In the genomic region with DNA sequence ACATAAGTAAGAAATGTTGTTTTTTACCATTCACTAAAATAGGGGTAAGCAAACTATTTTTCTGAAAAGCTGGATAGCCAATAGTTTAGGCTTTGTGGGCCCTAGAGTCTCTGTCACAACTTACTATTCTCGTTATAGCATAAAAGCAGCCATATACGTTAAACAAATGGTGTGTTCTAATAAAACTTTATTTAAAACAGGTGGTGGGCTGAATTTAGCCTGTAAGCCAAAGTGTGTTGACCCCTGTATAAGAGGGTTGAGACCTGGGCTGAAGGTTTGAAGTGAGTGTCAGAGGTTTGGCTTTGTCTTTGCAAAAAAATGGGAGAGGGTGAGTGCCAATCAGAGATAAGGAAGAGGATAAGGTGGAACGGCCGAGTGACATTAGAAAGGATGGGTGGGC, we compare ENCODE assay signal across 20 cellular contexts.
"Had no signal": no experiment of that assay in that cellular context is flagged by ENCODE, and none has a peak within 500 bp of the region (broad histone marks: within the 10 kb centered on the region; RNA-seq: fewer than 3 reads in every experiment).

No MANE protein-coding gene starts in this region.

- H3K27me3 ChIP-seq: breast epithelium, colonic mucosa, suprapubic skin, transverse colon, uterus had no signal

- H3K9me3 Mint-ChIP-seq: activated naive CD8-positive, alpha-beta T cell treated with anti-CD3 and anti-CD28 coated beads for 36 hours; central memory CD8-positive, alpha-beta T cell; effector memory CD8-positive, alpha-beta T cell; natural killer cell treated with Interleukin-12 subunit alpha and Interleukin-12 subunit beta and Interleukin-15 and Interleukin-18, amount 100 ng/mL, for 72 hours; stimulated activated naive CD8-positive, alpha-beta T cell treated with anti-CD3 and anti-CD28 coated beads, Interleukin-15, amount 100 ng/mL, for 72 hours; T-cell; T-helper 2 cell treated with Interferon-gamma antibody and Interleukin-4, amounts not matched to agents 5 μg/mL and 100 μg/mL, for 36 hours had no signal

- H3K36me3 Mint-ChIP-seq: activated naive CD8-positive, alpha-beta T cell treated with anti-CD3 and anti-CD28 coated beads for 36 hours; natural killer cell treated with Interleukin-12 subunit alpha and Interleukin-12 subunit beta and Interleukin-15 and Interleukin-18, amount 100 ng/mL, for 72 hours; T-cell had no signal

- H3K4me3 ChIP-seq: breast epithelium, colonic mucosa, dorsolateral prefrontal cortex, left ventricle myocardium inferior, suprapubic skin, transverse colon, uterus had no signal

- H3K4me3 Mint-ChIP-seq: activated naive CD8-positive, alpha-beta T cell treated with anti-CD3 and anti-CD28 coated beads for 36 hours; central memory CD8-positive, alpha-beta T cell; effector memory CD8-positive, alpha-beta T cell; natural killer cell treated with Interleukin-12 subunit alpha and Interleukin-12 subunit beta and Interleukin-15 and Interleukin-18, amount 100 ng/mL, for 72 hours; stimulated activated naive CD8-positive, alpha-beta T cell treated with anti-CD3 and anti-CD28 coated beads, Interleukin-15, amount 100 ng/mL, for 72 hours; T-cell; T-helper 2 cell treated with Interferon-gamma antibody and Interleukin-4, amounts not matched to agents 5 μg/mL and 100 μg/mL, for 36 hours had no signal

- H3K4me1 Mint-ChIP-seq: activated naive CD8-positive, alpha-beta T cell treated with anti-CD3 and anti-CD28 coated beads for 36 hours; central memory CD8-positive, alpha-beta T cell; stimulated activated naive CD8-positive, alpha-beta T cell treated with anti-CD3 and anti-CD28 coated beads, Interleukin-15, amount 100 ng/mL, for 72 hours; T-cell had no signal

- ATAC-seq: effector memory CD8-positive, alpha-beta T cell; natural killer cell treated with Interleukin-12 subunit alpha and Interleukin-12 subunit beta and Interleukin-15 and Interleukin-18, amount 100 ng/mL, for 72 hours; stimulated activated naive CD8-positive, alpha-beta T cell treated with anti-CD3 and anti-CD28 coated beads, Interleukin-15, amount 100 ng/mL, for 72 hours; T-cell had no signal

- H3K4me1 ChIP-seq: breast epithelium, colonic mucosa, left ventricle myocardium inferior, suprapubic skin, uterus had no signal

- H3K27ac ChIP-seq: breast epithelium, colonic mucosa, left ventricle myocardium inferior, suprapubic skin, transverse colon, uterus had no signal

- H3K9me3 ChIP-seq: breast epithelium, colonic mucosa, left ventricle myocardium inferior, suprapubic skin, transverse colon, uterus had no signal

- DNase-seq: activated CD4-positive, alpha-beta T cell treated with anti-CD3 and anti-CD28 coated beads, Interleukin-2, amount 50 U/mL, for 4 hours; activated naive CD4-positive, alpha-beta T cell treated with Interleukin-2 at 50 U/mL for 16 hours; activated naive CD8-positive, alpha-beta T cell treated with anti-CD3 and anti-CD28 coated beads for 36 hours; activated T-cell treated with anti-CD3 and anti-CD28 coated beads, Interleukin-2, amount 50 U/mL, for 48 hours; colonic mucosa; effector memory CD8-positive, alpha-beta T cell; left ventricle myocardium inferior; midbrain; stimulated activated CD4-positive, alpha-beta T cell treated with anti-CD3 and anti-CD28 coated beads, Interleukin-12 subunit alpha, Interleukin-12 subunit beta, amount 100 ng/mL, for 4 hours; stimulated activated CD4-positive, alpha-beta T cell treated with anti-CD3 and anti-CD28 coated beads, Interleukin-4, amount 100 ng/mL, for 4 hours; stimulated activated naive CD8-positive, alpha-beta T cell treated with anti-CD3 and anti-CD28 coated beads, Interleukin-15, amount 100 ng/mL, for 72 hours; T-cell; transverse colon; uterus had no signal

- H3K36me3 ChIP-seq: breast epithelium, colonic mucosa, left ventricle myocardium inferior, suprapubic skin, transverse colon, uterus had no signal

- H3K27ac Mint-ChIP-seq: activated naive CD8-positive, alpha-beta T cell treated with anti-CD3 and anti-CD28 coated beads for 36 hours; effector memory CD8-positive, alpha-beta T cell; natural killer cell treated with Interleukin-12 subunit alpha and Interleukin-12 subunit beta and Interleukin-15 and Interleukin-18, amount 100 ng/mL, for 72 hours; T-cell; T-helper 2 cell treated with Interferon-gamma antibody and Interleukin-4, amounts not matched to agents 5 μg/mL and 100 μg/mL, for 36 hours had no signal
